In genomic region chr1:182889997-182890396, GRCh38 we compare ENCODE assay signal across 10 cellular contexts. TPM values are rescaled to one million over a fixed set of nuclear protein-coding genes. Genes with fewer than 3 reads are reported as not detected.
DNase-seq lines count a peak whose midpoint lies in the region; ATAC-seq and TF ChIP-seq lines count a peak whose summit lies in the region.
"Had no signal": no experiment of that assay in that cellular context is flagged by ENCODE, and none has a peak within 500 bp of the region (broad histone marks: within the 10 kb centered on the region; RNA-seq: fewer than 3 reads in every experiment).

No MANE protein-coding gene starts in this region.

- POLR2A ChIA-PET in Panc1 (lab: Charles Lee) = no interaction called here

- BruUV-seq in Panc1 (replicated peaks; lab: Mats Ljungman, UMichigan) = no TSS peak

- in situ Hi-C loops in Panc1 (cut with HindIII; ENCODE audit: low pct_unique_long_range_greater_than_20kb, low sequenced_read_pairs) = no loop called here

- H3K27me3 Mint-ChIP-seq in effector memory CD8-positive, alpha-beta T cell = peaks cover 7 to 17% of the 10 kb centered on the region in 2 donors
- H3K27me3 Mint-ChIP-seq: type B pancreatic cell had no signal

- intact Hi-C loops in Panc1 (cut with micrococcal nuclease; ENCODE audit: unreplicated experiment) = no loop called here
- intact Hi-C loops in posterior vena cava (cut with DNase I) = no loop called here

- no peak for TF ChIP-seq CTCF in 22Rv1 (IDR thresholded peaks at IDR 0.05)
- no peak for TF ChIP-seq CTCF in Panc1 (IDR thresholded peaks at IDR 0.05)

- H3K9me3 ChIP-seq in Panc1 (ENCODE audit: control insufficient read depth, insufficient read depth, low read depth, low read length) = no peaks in the 10 kb centered on the region

- H3K4me1 Mint-ChIP-seq in effector memory CD8-positive, alpha-beta T cell (ENCODE audit: low read depth in 2 of 2) = peaks cover 14 to 35% of the 10 kb centered on the region in 2 donors

- peaks cover 43% of the 10 kb centered on the region for H3K36me3 Mint-ChIP-seq in effector memory CD8-positive, alpha-beta T cell (ENCODE audit: insufficient read depth)

- peaks cover 27% of the 10 kb centered on the region for H3K36me3 ChIP-seq in Panc1 (ENCODE audit: control insufficient read depth, insufficient read depth, low read length)

- H3K4me3 ChIP-seq in Panc1 (ENCODE audit: low read depth in 2 of 2, low read length in 2 of 2) = no peak overlapping the region

- no peaks in the 10 kb centered on the region for H3K27me3 ChIP-seq in Panc1 (ENCODE audit: control insufficient read depth, insufficient read depth, low read length)

- H3K4me3 Mint-ChIP-seq in effector memory CD8-positive, alpha-beta T cell = peak overlapping the region in 1 of 2 donors; percentile 13
- H3K4me3 Mint-ChIP-seq: type B pancreatic cell had no signal

- H3K27ac ChIP-seq in 22Rv1 (peak overlapping the region; percentile 22), Panc1 (ENCODE audit: low read length) (no peak overlapping the region)

- H3K27ac Mint-ChIP-seq in effector memory CD8-positive, alpha-beta T cell = peak overlapping the region; percentile 50 to 88
- H3K27ac Mint-ChIP-seq: type B pancreatic cell had no signal

- no peaks in the 10 kb centered on the region for H3K4me1 ChIP-seq in Panc1 (ENCODE audit: control insufficient read depth, insufficient read depth, low read length)

- no peaks in the 10 kb centered on the region for H3K9me3 Mint-ChIP-seq in effector memory CD8-positive, alpha-beta T cell
- H3K9me3 Mint-ChIP-seq: type B pancreatic cell had no signal

- DNase-seq in GF-D8 (lab: John Stamatoyannopoulos, UW) (peak; percentile 88), Panc1 (ENCODE audit: low read depth, low spot score) (no peak), NCI-H1105 treated with DMSO at 0.1 percent for 48 hours (lab: John Stamatoyannopoulos, UW) (no peak), A172 (ENCODE audit: low spot score) (no peak), dedifferentiated amniotic fluid mesenchymal stem cell (ENCODE audit: extremely low spot score) (no peak), posterior vena cava (ENCODE audit: low spot score) (no peak)
- DNase-seq in effector memory CD8-positive, alpha-beta T cell = peak; percentile 6 to 36 (median 8)
- DNase-seq: NCI-H1436 treated with DMSO at 0.1 percent for 48 hours had no signal

- 0 out of 2 replicates have a peak, but pooled peaks have one; percentile 38 for ATAC-seq in Panc1
- peak; percentile 91 for ATAC-seq in effector memory CD8-positive, alpha-beta T cell (replicated peaks)

- CTCF ChIA-PET in Panc1 (lab: Charles Lee) = no interaction called here

RNA-seq across cellular contexts. Expression of gene DHX9, which starts 50.9 kb away (rescaled TPM):
- total RNA-seq in Panc1 (2021; ENCODE audit: unreplicated experiment) = 180 TPM
- polyA plus RNA-seq in Panc1 (2012; ENCODE audit: insufficient read length) = 91.0 TPM
- 176 and 182 TPM in 2 replicates for total RNA-seq in A172 (2014; rRNA removed; shearing (Covaris generic))
- 100 to 1,000 TPM in 1 of 2 donors, 10 to 100 TPM in 1; 95.6 to 106 TPM for total RNA-seq in posterior vena cava

Comparison
In these comparisons a context has a peak if more than half of its experiments do, and no peak if none do; other contexts are left out.
1. DNase-seq: peak in GF-D8 (single experiment) and effector memory CD8-positive, alpha-beta T cell (3 of 3); none in Panc1 (single experiment), NCI-H1105 treated with DMSO at 0.1 percent for 48 hours (single experiment), A172 (single experiment), dedifferentiated amniotic fluid mesenchymal stem cell (single experiment) and posterior vena cava (single experiment).